Comparison of ENCODE assay signal across 8 cellular contexts in genomic region chr5:32027717-32028321, GRCh38.
A peak's percentile ranks its signal among the peaks of the same experiment; 100 is the strongest.
DNase-seq lines count a peak whose midpoint lies in the region; ATAC-seq and TF ChIP-seq lines count a peak whose summit lies in the region.

No MANE protein-coding gene starts in this region.

- H3K36me3 Mint-ChIP-seq in CD4-positive, alpha-beta T cell (ENCODE audit: low read depth): no peaks in the 10 kb centered on the region
- no peaks in the 10 kb centered on the region for H3K36me3 Mint-ChIP-seq in activated T-helper 1 cell treated with anti-CD3 and anti-CD28 coated beads, Interleukin-12 subunit alpha, Interleukin-12 subunit beta, Interleukin-2, Interleukin-4 antibody, amounts not matched to agents 30 ng/mL and 10 ng/mL and 1 ng/mL, durations not matched to agents 14 hours and 24 hours and 36 hours (ENCODE audit: low read depth)
- no peaks in the 10 kb centered on the region for H3K36me3 Mint-ChIP-seq in activated naive CD4-positive, alpha-beta T cell treated with anti-CD3 and anti-CD28 coated beads, Interleukin-2, amount 10 ng/mL, durations not matched to agents 7 days and 5 days

- H3K9ac ChIP-seq in SK-N-MC (ENCODE audit: insufficient read length): no peak overlapping the region

- H3K27me3 ChIP-seq in CD4-positive, alpha-beta T cell (ENCODE audit: control insufficient read depth, insufficient read depth, low read length): no peaks in the 10 kb centered on the region

- no peak overlapping the region for H3K4me3 Mint-ChIP-seq in CD4-positive, alpha-beta T cell
- no peak overlapping the region for H3K4me3 Mint-ChIP-seq in activated T-helper 1 cell treated with anti-CD3 and anti-CD28 coated beads, Interleukin-12 subunit alpha, Interleukin-12 subunit beta, Interleukin-2, Interleukin-4 antibody, amounts not matched to agents 30 ng/mL and 10 ng/mL and 1 ng/mL, durations not matched to agents 14 hours and 24 hours and 36 hours
- H3K4me3 Mint-ChIP-seq in activated naive CD4-positive, alpha-beta T cell treated with anti-CD3 and anti-CD28 coated beads, Interleukin-2, amount 10 ng/mL, durations not matched to agents 7 days and 5 days: no peak overlapping the region

- ATAC-seq in CD4-positive, alpha-beta T cell (ENCODE audit: poor library complexity): no peak

- H3K9me3 ChIP-seq in SK-N-MC (ENCODE audit: low read depth, low read length): no peaks in the 10 kb centered on the region
- H3K9me3 ChIP-seq in CD4-positive, alpha-beta T cell (ENCODE audit: control insufficient read depth, low read length): no peaks in the 10 kb centered on the region

- no peaks in the 10 kb centered on the region for H3K27me3 Mint-ChIP-seq in CD4-positive, alpha-beta T cell
- peaks cover 2% of the 10 kb centered on the region for H3K27me3 Mint-ChIP-seq in activated T-helper 1 cell treated with anti-CD3 and anti-CD28 coated beads, Interleukin-12 subunit alpha, Interleukin-12 subunit beta, Interleukin-2, Interleukin-4 antibody, amounts not matched to agents 30 ng/mL and 10 ng/mL and 1 ng/mL, durations not matched to agents 14 hours and 24 hours and 36 hours (ENCODE audit: insufficient read depth)
- H3K27me3 Mint-ChIP-seq in activated naive CD4-positive, alpha-beta T cell treated with anti-CD3 and anti-CD28 coated beads, Interleukin-2, amount 10 ng/mL, durations not matched to agents 7 days and 5 days: peaks cover 4% of the 10 kb centered on the region

- peaks cover 13% of the 10 kb centered on the region for H3K4me1 Mint-ChIP-seq in CD4-positive, alpha-beta T cell (ENCODE audit: low read depth)
- H3K4me1 Mint-ChIP-seq in activated T-helper 1 cell treated with anti-CD3 and anti-CD28 coated beads, Interleukin-12 subunit alpha, Interleukin-12 subunit beta, Interleukin-2, Interleukin-4 antibody, amounts not matched to agents 30 ng/mL and 10 ng/mL and 1 ng/mL, durations not matched to agents 14 hours and 24 hours and 36 hours (ENCODE audit: low read depth): peaks cover 3% of the 10 kb centered on the region
- H3K4me1 Mint-ChIP-seq in activated naive CD4-positive, alpha-beta T cell treated with anti-CD3 and anti-CD28 coated beads, Interleukin-2, amount 10 ng/mL, durations not matched to agents 7 days and 5 days: peaks cover 4% of the 10 kb centered on the region

- CTCF ChIA-PET in CD4-positive, alpha-beta T cell (lab: Charles Lee): no interaction called here
- CTCF ChIA-PET in activated naive CD4-positive, alpha-beta T cell treated with anti-CD3 and anti-CD28 coated beads, Interleukin-2, amount 10 ng/mL, durations not matched to agents 7 days and 5 days (lab: Charles Lee): no interaction called here

- DNase-seq in GF-D8 (lab: John Stamatoyannopoulos, UW): peak; percentile 52
- DNase-seq in SK-N-MC (ENCODE audit: low read depth, low spot score): peak; percentile 92
- DNase-seq in foreskin fibroblast: peak; percentile 96 to 98
- peak; percentile 94 for DNase-seq in non-pigmented ciliary epithelial cell (ENCODE audit: low read depth)
- no peak for DNase-seq in CD4-positive, alpha-beta T cell
- DNase-seq in COR-L47 (lab: John Stamatoyannopoulos, UW): no peak
- DNase-seq in activated T-helper 1 cell treated with anti-CD3 and anti-CD28 coated beads, Interleukin-12 subunit alpha, Interleukin-12 subunit beta, Interleukin-2, Interleukin-4 antibody, amounts not matched to agents 30 ng/mL and 10 ng/mL and 1 ng/mL, durations not matched to agents 14 hours and 24 hours and 36 hours (ENCODE audit: low spot score): no peak
- DNase-seq in activated naive CD4-positive, alpha-beta T cell treated with anti-CD3 and anti-CD28 coated beads, Interleukin-2, amount 10 ng/mL, durations not matched to agents 7 days and 5 days: no peak

- TF ChIP-seq CTCF in foreskin fibroblast (IDR thresholded peaks at IDR 0.05; ENCODE audit: low read depth, low read length): no peak
- no peak for TF ChIP-seq CTCF in CD4-positive, alpha-beta T cell (IDR thresholded peaks at IDR 0.05)

- POLR2A ChIA-PET in CD4-positive, alpha-beta T cell (lab: Charles Lee): no interaction called here

- H3K27ac Mint-ChIP-seq in CD4-positive, alpha-beta T cell: no peak overlapping the region
- H3K27ac Mint-ChIP-seq in activated T-helper 1 cell treated with anti-CD3 and anti-CD28 coated beads, Interleukin-12 subunit alpha, Interleukin-12 subunit beta, Interleukin-2, Interleukin-4 antibody, amounts not matched to agents 30 ng/mL and 10 ng/mL and 1 ng/mL, durations not matched to agents 14 hours and 24 hours and 36 hours: no peak overlapping the region
- no peak overlapping the region for H3K27ac Mint-ChIP-seq in activated naive CD4-positive, alpha-beta T cell treated with anti-CD3 and anti-CD28 coated beads, Interleukin-2, amount 10 ng/mL, durations not matched to agents 7 days and 5 days

- H3K36me3 ChIP-seq in SK-N-MC (ENCODE audit: insufficient read depth, low read length): no peaks in the 10 kb centered on the region

- H3K27ac ChIP-seq in SK-N-MC: peak overlapping the region; percentile 38; the same call in 1 of the 2 replicates
- H3K27ac ChIP-seq in CD4-positive, alpha-beta T cell (ENCODE audit: low read depth, low read length): no peak overlapping the region

- intact Hi-C loops in CD4-positive, alpha-beta T cell (cut with DNase I, micrococcal nuclease): no loop called here
- intact Hi-C loops in activated T-helper 1 cell treated with anti-CD3 and anti-CD28 coated beads, Interleukin-12 subunit alpha, Interleukin-12 subunit beta, Interleukin-2, Interleukin-4 antibody, amounts not matched to agents 30 ng/mL and 10 ng/mL and 1 ng/mL, durations not matched to agents 14 hours and 24 hours and 36 hours (cut with micrococcal nuclease): no loop called here

- H3K9me3 Mint-ChIP-seq in CD4-positive, alpha-beta T cell: no peaks in the 10 kb centered on the region
- no peaks in the 10 kb centered on the region for H3K9me3 Mint-ChIP-seq in activated T-helper 1 cell treated with anti-CD3 and anti-CD28 coated beads, Interleukin-12 subunit alpha, Interleukin-12 subunit beta, Interleukin-2, Interleukin-4 antibody, amounts not matched to agents 30 ng/mL and 10 ng/mL and 1 ng/mL, durations not matched to agents 14 hours and 24 hours and 36 hours
- no peaks in the 10 kb centered on the region for H3K9me3 Mint-ChIP-seq in activated naive CD4-positive, alpha-beta T cell treated with anti-CD3 and anti-CD28 coated beads, Interleukin-2, amount 10 ng/mL, durations not matched to agents 7 days and 5 days

- H3K4me3 ChIP-seq in SK-N-MC: peak overlapping the region; percentile 52
- H3K4me3 ChIP-seq in foreskin fibroblast (ENCODE audit: low read depth in 1 of 2, low read length in 2 of 2): peak overlapping the region; percentile 1 to 35

Comparison
In these comparisons a context has a peak if more than half of its experiments do, and no peak if none do; other contexts are left out.
1. DNase-seq: peak in GF-D8 (single experiment), SK-N-MC (single experiment), foreskin fibroblast (2 of 2) and non-pigmented ciliary epithelial cell (single experiment); none in CD4-positive, alpha-beta T cell (0 of 10), COR-L47 (single experiment), activated T-helper 1 cell treated with anti-CD3 and anti-CD28 coated beads, Interleukin-12 subunit alpha, Interleukin-12 subunit beta, Interleukin-2, Interleukin-4 antibody, amounts not matched to agents 30 ng/mL and 10 ng/mL and 1 ng/mL, durations not matched to agents 14 hours and 24 hours and 36 hours (single experiment) and activated naive CD4-positive, alpha-beta T cell treated with anti-CD3 and anti-CD28 coated beads, Interleukin-2, amount 10 ng/mL, durations not matched to agents 7 days and 5 days (single experiment).